In the genomic region with DNA sequence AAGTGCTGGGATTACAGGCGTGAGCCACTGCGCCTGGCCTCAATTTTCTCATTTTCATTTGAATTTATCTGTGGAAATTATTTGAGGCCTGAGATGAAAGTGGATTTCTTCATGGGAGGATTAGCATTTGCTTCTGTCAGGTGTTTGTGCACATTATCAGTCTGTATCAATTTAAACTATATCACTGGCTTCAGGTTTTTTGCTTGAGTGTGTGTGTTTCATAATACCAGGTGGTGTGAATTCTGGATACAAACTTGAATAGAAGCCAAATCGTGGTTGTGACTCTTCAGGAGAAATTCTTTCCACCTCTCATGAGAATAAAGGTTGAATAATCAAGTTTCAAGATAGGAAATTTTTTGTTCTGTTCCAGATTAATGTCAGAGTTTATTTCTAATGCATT, we compare ENCODE assay signal across 19 cellular contexts.
"Had no signal": no experiment of that assay in that cellular context is flagged by ENCODE, and none has a peak within 500 bp of the region (broad histone marks: within the 10 kb centered on the region; RNA-seq: fewer than 3 reads in every experiment).

No MANE protein-coding gene starts in this region.

- H3K9me3 ChIP-seq: SJCRH30, SK-N-SH had no signal

- H3K4me2 ChIP-seq: SK-N-SH had no signal

- ATAC-seq: activated naive CD4-positive, alpha-beta T cell treated with anti-CD3 and anti-CD28 coated beads, Interleukin-2, amount 50 U/mL, for 72 hours; activated T-cell treated with anti-CD3 and anti-CD28 coated beads, Interleukin-2, amount 50 U/mL, for 4 hours had no signal

- H3K27ac ChIP-seq: brain microvascular endothelial cell, SJCRH30, VCaP had no signal

- H3K4me3 ChIP-seq: SJCRH30 had no signal

- H3K27me3 ChIP-seq: brain microvascular endothelial cell, SJCRH30 had no signal

- H3K36me3 ChIP-seq: brain microvascular endothelial cell, SJCRH30 had no signal

- H3K4me1 ChIP-seq: SJCRH30 had no signal

- DNase-seq: activated B cell treated with CpG ODN at 0.5 μM for 24 hours; activated CD4-positive, alpha-beta memory T cell treated with anti-CD3 and anti-CD28 coated beads for 36 hours; activated CD4-positive, alpha-beta T cell treated with anti-CD3 and anti-CD28 coated beads, Interleukin-2, amount 50 U/mL, for 1 hour; activated CD4-positive, CD25-positive, alpha-beta regulatory T cell treated with anti-CD3 and anti-CD28 coated beads, Interleukin-2, amount 50 U/mL, for 72 hours; activated CD8-positive, alpha-beta memory T cell treated with anti-CD3 and anti-CD28 coated beads, Interleukin-2, amount 50 U/mL, for 4 hours; activated gamma-delta T cell treated with Interleukin-2 at 50 U/mL for 16 hours; activated T-cell treated with anti-CD3 and anti-CD28 coated beads for 4 hours; activated T-cell treated with anti-CD3 and anti-CD28 coated beads, Interleukin-2, amount 50 U/mL, for 4 hours; central memory CD4-positive, alpha-beta T cell; NCI-H1048; NCI-H2081 treated with DMSO at 0.1 percent for 48 hours; NCI-H510A; NK-92 treated with Interleukin-12 subunit alpha and Interleukin-12 subunit beta, amount 100 ng/mL, for 24 hours; T-helper 9 cell had no signal

- H3K9me2 ChIP-seq: SK-N-SH had no signal
